2 cellular contexts compared by ENCODE assay signal in the genomic region with DNA sequence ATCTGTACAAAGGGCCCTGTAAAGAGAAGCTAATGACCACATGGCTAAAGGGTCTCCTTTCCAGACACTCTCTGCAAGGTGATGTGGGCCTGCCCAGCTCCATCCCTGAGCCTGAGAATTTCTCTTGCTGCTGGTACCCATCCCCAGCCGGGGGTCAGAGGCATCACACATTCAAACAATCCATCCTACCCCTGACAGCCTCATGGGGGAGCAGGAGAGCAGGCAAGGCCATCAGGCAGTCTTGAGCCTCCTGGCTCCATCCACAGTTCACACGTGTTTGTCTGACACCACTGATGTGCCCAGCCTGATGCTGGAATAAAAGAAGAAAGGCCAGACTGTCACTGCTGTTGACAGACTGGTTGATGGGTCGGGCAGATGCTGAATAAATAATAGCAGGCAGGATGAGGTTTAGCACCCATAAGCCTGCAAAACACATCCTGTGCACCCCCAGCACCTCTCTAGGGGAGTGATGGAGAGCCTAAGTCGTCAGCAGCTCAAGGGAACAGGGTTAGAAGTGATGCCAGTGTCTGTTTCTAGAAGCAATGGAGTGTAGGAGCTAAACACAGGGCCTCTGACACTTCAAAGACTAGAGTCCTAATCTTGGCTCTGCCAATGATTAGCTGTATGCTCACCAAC.
TF ChIP-seq lines count a peak whose summit lies in the region.

No MANE protein-coding gene starts in this region.

TF ChIP-seq in HCT116, 20 proteins besides CTCF, POLR2A, EP300 and RAD21:
- no peak for TF ChIP-seq SP1 (IDR thresholded peaks at IDR 0.05; ENCODE audit: low read depth)
- no peak for TF ChIP-seq ELF1 (IDR thresholded peaks at IDR 0.05; ENCODE audit: borderline replicate concordance, low read depth)
- no peak for TF ChIP-seq JUND (IDR thresholded peaks at IDR 0.05)
- TF ChIP-seq, protein P1, sequence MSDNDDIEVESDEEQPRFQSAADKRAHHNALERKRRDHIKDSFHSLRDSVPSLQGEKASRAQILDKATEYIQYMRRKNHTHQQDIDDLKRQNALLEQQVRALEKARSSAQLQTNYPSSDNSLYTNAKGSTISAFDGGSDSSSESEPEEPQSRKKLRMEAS (IDR thresholded peaks at IDR 0.05) = peak; percentile 40; the same call in 1 of the 2 replicates
- TF ChIP-seq, protein P2, sequence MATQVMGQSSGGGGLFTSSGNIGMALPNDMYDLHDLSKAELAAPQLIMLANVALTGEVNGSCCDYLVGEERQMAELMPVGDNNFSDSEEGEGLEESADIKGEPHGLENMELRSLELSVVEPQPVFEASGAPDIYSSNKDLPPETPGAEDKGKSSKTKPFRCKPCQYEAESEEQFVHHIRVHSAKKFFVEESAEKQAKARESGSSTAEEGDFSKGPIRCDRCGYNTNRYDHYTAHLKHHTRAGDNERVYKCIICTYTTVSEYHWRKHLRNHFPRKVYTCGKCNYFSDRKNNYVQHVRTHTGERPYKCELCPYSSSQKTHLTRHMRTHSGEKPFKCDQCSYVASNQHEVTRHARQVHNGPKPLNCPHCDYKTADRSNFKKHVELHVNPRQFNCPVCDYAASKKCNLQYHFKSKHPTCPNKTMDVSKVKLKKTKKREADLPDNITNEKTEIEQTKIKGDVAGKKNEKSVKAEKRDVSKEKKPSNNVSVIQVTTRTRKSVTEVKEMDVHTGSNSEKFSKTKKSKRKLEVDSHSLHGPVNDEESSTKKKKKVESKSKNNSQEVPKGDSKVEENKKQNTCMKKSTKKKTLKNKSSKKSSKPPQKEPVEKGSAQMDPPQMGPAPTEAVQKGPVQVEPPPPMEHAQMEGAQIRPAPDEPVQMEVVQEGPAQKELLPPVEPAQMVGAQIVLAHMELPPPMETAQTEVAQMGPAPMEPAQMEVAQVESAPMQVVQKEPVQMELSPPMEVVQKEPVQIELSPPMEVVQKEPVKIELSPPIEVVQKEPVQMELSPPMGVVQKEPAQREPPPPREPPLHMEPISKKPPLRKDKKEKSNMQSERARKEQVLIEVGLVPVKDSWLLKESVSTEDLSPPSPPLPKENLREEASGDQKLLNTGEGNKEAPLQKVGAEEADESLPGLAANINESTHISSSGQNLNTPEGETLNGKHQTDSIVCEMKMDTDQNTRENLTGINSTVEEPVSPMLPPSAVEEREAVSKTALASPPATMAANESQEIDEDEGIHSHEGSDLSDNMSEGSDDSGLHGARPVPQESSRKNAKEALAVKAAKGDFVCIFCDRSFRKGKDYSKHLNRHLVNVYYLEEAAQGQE (IDR thresholded peaks at IDR 0.05; ENCODE audit: low read depth) = no peak

TF ChIP-seq in HepG2, 621 proteins besides CTCF, POLR2A, EP300 and RAD21:
- TF ChIP-seq, protein P3, sequence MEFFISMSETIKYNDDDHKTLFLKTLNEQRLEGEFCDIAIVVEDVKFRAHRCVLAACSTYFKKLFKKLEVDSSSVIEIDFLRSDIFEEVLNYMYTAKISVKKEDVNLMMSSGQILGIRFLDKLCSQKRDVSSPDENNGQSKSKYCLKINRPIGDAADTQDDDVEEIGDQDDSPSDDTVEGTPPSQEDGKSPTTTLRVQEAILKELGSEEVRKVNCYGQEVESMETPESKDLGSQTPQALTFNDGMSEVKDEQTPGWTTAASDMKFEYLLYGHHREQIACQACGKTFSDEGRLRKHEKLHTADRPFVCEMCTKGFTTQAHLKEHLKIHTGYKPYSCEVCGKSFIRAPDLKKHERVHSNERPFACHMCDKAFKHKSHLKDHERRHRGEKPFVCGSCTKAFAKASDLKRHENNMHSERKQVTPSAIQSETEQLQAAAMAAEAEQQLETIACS (CRISPR knock-in tag; IDR thresholded peaks at IDR 0.05) = no peak
- TF ChIP-seq TEAD3 (CRISPR knock-in tag; optimal IDR thresholded peaks at IDR 0.05; ENCODE audit: borderline replicate concordance) (peak; percentile 30), ZNF138 (CRISPR knock-in tag; IDR thresholded peaks at IDR 0.05; ENCODE audit: low read depth) (no peak), NPAS2 (CRISPR knock-in tag; IDR thresholded peaks at IDR 0.05; ENCODE audit: borderline replicate concordance) (no peak), ZNF891 (CRISPR knock-in tag; IDR thresholded peaks at IDR 0.05) (no peak), HOXA3 (CRISPR knock-in tag; IDR thresholded peaks at IDR 0.05) (no peak), ZNF547 (CRISPR knock-in tag; IDR thresholded peaks at IDR 0.05) (no peak), MYC (CRISPR knock-in tag; IDR thresholded peaks at IDR 0.05; ENCODE audit: borderline replicate concordance) (peak; percentile 23; the same call in 1 of the 2 replicates), STAG1 (CRISPR knock-in tag; IDR thresholded peaks at IDR 0.05) (peak; percentile 47), GPN1 (CRISPR knock-in tag; IDR thresholded peaks at IDR 0.05; ENCODE audit: borderline replicate concordance) (no peak), ZFP37 (CRISPR knock-in tag; IDR thresholded peaks at IDR 0.05; ENCODE audit: borderline replicate concordance) (no peak), SMC3 (IDR thresholded peaks at IDR 0.05; ENCODE audit: low read length) (peak; percentile 41; the same call in 1 of the 2 replicates), RFXANK (CRISPR knock-in tag; IDR thresholded peaks at IDR 0.05) (no peak), ZNF234 (CRISPR knock-in tag; conservative IDR thresholded peaks at IDR 0.05) (no peak), JUND (CRISPR knock-in tag; IDR thresholded peaks at IDR 0.05) (no peak), KDM3A (CRISPR knock-in tag; IDR thresholded peaks at IDR 0.05; ENCODE audit: low read depth) (no peak), ZNF124 (CRISPR knock-in tag; IDR thresholded peaks at IDR 0.05) (no peak), SMARCE1 (IDR thresholded peaks at IDR 0.05; ENCODE audit: borderline replicate concordance) (no peak), ZNF317 (CRISPR knock-in tag; IDR thresholded peaks at IDR 0.05) (no peak), ZNF207 (IDR thresholded peaks at IDR 0.05; ENCODE audit: borderline replicate concordance) (no peak), ZNF101 (CRISPR knock-in tag; IDR thresholded peaks at IDR 0.05; ENCODE audit: borderline replicate concordance, low read depth) (no peak)
- TF ChIP-seq, protein P4, sequence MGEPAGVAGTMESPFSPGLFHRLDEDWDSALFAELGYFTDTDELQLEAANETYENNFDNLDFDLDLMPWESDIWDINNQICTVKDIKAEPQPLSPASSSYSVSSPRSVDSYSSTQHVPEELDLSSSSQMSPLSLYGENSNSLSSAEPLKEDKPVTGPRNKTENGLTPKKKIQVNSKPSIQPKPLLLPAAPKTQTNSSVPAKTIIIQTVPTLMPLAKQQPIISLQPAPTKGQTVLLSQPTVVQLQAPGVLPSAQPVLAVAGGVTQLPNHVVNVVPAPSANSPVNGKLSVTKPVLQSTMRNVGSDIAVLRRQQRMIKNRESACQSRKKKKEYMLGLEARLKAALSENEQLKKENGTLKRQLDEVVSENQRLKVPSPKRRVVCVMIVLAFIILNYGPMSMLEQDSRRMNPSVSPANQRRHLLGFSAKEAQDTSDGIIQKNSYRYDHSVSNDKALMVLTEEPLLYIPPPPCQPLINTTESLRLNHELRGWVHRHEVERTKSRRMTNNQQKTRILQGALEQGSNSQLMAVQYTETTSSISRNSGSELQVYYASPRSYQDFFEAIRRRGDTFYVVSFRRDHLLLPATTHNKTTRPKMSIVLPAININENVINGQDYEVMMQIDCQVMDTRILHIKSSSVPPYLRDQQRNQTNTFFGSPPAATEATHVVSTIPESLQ (CRISPR knock-in tag; conservative IDR thresholded peaks at IDR 0.05) = no peak
- TF ChIP-seq, protein P5, sequence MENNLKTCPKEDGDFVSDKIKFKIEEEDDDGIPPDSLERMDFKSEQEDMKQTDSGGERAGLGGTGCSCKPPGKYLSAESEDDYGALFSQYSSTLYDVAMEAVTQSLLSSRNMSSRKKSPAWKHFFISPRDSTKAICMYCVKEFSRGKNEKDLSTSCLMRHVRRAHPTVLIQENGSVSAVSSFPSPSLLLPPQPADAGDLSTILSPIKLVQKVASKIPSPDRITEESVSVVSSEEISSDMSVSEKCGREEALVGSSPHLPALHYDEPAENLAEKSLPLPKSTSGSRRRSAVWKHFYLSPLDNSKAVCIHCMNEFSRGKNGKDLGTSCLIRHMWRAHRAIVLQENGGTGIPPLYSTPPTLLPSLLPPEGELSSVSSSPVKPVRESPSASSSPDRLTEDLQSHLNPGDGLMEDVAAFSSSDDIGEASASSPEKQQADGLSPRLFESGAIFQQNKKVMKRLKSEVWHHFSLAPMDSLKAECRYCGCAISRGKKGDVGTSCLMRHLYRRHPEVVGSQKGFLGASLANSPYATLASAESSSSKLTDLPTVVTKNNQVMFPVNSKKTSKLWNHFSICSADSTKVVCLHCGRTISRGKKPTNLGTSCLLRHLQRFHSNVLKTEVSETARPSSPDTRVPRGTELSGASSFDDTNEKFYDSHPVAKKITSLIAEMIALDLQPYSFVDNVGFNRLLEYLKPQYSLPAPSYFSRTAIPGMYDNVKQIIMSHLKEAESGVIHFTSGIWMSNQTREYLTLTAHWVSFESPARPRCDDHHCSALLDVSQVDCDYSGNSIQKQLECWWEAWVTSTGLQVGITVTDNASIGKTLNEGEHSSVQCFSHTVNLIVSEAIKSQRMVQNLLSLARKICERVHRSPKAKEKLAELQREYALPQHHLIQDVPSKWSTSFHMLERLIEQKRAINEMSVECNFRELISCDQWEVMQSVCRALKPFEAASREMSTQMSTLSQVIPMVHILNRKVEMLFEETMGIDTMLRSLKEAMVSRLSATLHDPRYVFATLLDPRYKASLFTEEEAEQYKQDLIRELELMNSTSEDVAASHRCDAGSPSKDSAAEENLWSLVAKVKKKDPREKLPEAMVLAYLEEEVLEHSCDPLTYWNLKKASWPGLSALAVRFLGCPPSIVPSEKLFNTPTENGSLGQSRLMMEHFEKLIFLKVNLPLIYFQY (CRISPR knock-in tag; IDR thresholded peaks at IDR 0.05; ENCODE audit: borderline replicate concordance) = no peak
- TF ChIP-seq, protein P6, sequence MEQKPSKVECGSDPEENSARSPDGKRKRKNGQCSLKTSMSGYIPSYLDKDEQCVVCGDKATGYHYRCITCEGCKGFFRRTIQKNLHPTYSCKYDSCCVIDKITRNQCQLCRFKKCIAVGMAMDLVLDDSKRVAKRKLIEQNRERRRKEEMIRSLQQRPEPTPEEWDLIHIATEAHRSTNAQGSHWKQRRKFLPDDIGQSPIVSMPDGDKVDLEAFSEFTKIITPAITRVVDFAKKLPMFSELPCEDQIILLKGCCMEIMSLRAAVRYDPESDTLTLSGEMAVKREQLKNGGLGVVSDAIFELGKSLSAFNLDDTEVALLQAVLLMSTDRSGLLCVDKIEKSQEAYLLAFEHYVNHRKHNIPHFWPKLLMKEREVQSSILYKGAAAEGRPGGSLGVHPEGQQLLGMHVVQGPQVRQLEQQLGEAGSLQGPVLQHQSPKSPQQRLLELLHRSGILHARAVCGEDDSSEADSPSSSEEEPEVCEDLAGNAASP (CRISPR knock-in tag; IDR thresholded peaks at IDR 0.05; ENCODE audit: borderline replicate concordance) = no peak
- TF ChIP-seq, protein P7, sequence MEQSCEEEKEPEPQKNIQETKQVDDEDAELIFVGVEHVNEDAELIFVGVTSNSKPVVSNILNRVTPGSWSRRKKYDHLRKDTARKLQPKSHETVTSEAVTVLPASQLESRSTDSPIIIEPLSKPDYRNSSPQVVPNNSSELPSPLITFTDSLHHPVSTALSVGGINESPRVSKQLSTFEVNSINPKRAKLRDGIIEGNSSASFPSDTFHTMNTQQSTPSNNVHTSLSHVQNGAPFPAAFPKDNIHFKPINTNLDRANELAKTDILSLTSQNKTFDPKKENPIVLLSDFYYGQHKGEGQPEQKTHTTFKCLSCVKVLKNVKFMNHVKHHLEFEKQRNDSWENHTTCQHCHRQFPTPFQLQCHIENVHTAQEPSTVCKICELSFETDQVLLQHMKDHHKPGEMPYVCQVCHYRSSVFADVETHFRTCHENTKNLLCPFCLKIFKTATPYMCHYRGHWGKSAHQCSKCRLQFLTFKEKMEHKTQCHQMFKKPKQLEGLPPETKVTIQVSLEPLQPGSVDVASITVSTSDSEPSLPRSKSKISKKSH (CRISPR knock-in tag; IDR thresholded peaks at IDR 0.05; ENCODE audit: borderline replicate concordance) = no peak
- TF ChIP-seq, protein P8, sequence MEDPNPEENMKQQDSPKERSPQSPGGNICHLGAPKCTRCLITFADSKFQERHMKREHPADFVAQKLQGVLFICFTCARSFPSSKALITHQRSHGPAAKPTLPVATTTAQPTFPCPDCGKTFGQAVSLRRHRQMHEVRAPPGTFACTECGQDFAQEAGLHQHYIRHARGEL (CRISPR knock-in tag; IDR thresholded peaks at IDR 0.05) = no peak
